ENCODE assay signal across 24 cellular contexts in the genomic region with DNA sequence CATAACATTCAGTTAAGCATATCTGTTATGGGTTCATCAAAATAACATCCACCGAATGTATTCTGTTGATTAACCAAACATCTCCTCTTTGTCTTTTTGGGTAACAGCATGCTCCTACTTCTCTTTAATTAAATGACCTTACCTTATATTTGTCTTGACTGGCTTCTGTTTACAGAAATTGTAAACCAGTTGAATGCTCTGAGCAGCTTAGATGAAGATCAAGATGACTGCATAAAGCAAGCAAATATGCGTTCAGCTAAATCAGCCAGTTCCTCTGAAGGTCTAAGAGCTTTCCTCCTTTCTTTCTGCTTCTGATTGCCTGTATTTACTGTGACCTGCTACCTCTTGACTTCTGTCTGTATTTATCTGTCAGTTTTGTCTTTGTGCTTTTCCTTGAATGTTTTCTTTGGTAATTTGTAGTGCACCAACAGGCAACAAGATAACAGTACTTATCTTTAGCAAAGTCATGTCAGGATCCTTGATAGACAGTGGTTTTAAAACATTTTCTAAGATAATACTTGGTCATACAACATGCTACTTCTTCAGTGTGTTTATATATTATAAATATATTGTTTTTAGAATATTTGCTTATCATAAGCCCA.
"Had no signal": no experiment of that assay in that cellular context is flagged by ENCODE, and none has a peak within 500 bp of the region (broad histone marks: within the 10 kb centered on the region; RNA-seq: fewer than 3 reads in every experiment).

No MANE protein-coding gene starts in this region.

- DNase-seq: activated CD4-positive, alpha-beta T cell treated with anti-CD3 and anti-CD28 coated beads for 36 hours; activated CD4-positive, alpha-beta T cell treated with anti-CD3 and anti-CD28 coated beads, Interleukin-2, amount 50 U/mL, for 4 hours; activated CD8-positive, alpha-beta memory T cell treated with anti-CD3 and anti-CD28 coated beads for 24 hours; activated CD8-positive, alpha-beta memory T cell treated with anti-CD3 and anti-CD28 coated beads, Interleukin-2, amount 50 U/mL, for 4 hours; activated naive CD4-positive, alpha-beta T cell treated with Interleukin-2 at 50 U/mL for 16 hours; activated naive CD8-positive, alpha-beta T cell treated with anti-CD3 and anti-CD28 coated beads for 36 hours; activated T-cell treated with anti-CD3 and anti-CD28 coated beads, Interleukin-2, amount 50 U/mL, for 4 hours; central memory CD4-positive, alpha-beta T cell; dermis blood vessel endothelial cell; effector CD8-positive, alpha-beta T cell; foreskin melanocyte; left ventricle myocardium inferior; ovary; stimulated activated CD4-positive, alpha-beta T cell treated with anti-CD3 and anti-CD28 coated beads, Interleukin-4, amount 100 ng/mL, for 24 hours; stimulated activated naive CD4-positive, alpha-beta T cell treated with Interleukin-2 at 50 U/mL for 16 hours; T-helper 2 cell; upper lobe of right lung had no signal

- H3K4me1 ChIP-seq: left ventricle myocardium inferior, prostate gland, upper lobe of right lung had no signal

- H3K36me3 ChIP-seq: neutrophil, ovary, prostate gland had no signal

- H3K9me3 ChIP-seq: neutrophil, prostate gland, thoracic aorta, upper lobe of right lung had no signal

- FAIRE-seq: astrocyte had no signal

- H3K27me3 ChIP-seq: neutrophil, ovary, upper lobe of right lung had no signal

- ATAC-seq: activated CD4-positive, alpha-beta T cell treated with anti-CD3 and anti-CD28 coated beads for 36 hours; activated T-cell treated with anti-CD3 and anti-CD28 coated beads, Interleukin-2, amount 50 U/mL, for 4 hours; esophagus mucosa; natural killer cell treated with Interleukin-12 subunit alpha and Interleukin-12 subunit beta and Interleukin-15 and Interleukin-18, amount 100 ng/mL, for 72 hours; upper lobe of right lung; WTC11 had no signal

- H3K27ac ChIP-seq: left ventricle myocardium inferior, neutrophil, ovary, prostate gland, thoracic aorta, upper lobe of right lung had no signal

- H3K4me3 ChIP-seq: left ventricle myocardium inferior, ovary, prostate gland, thoracic aorta, upper lobe of right lung had no signal
